11 cellular contexts compared by ENCODE assay signal in the genomic region with DNA sequence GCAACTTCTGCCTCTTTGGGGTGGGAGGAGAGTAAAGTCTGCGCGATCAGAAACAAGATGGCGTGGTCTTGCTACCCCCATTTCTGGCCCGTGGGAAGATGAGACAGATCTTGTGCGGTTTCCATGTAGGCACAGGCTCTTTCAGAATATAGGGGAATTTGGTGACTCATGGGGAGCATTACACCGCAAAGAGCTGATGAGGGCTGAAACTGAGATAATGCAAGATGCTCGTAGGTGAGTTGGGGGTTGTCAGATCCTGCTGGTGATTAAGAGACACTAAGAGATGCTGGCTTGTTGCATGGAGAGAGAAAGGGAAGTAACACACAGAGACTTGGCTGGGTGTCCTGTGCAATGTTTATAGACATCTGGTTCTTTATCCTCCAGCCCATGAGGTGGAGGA. TPM values are rescaled to one million over a fixed set of nuclear protein-coding genes. Genes with fewer than 3 reads are reported as not detected.
DNase-seq lines count a peak whose midpoint lies in the region; ATAC-seq, FAIRE-seq and TF ChIP-seq lines count a peak whose summit lies in the region.
"Had no signal": no experiment of that assay in that cellular context is flagged by ENCODE, and none has a peak within 500 bp of the region (broad histone marks: within the 10 kb centered on the region; RNA-seq: fewer than 3 reads in every experiment).

No MANE protein-coding gene starts in this region.

- peaks cover 25% of the 10 kb centered on the region for H3K4me1 ChIP-seq in ACC112 (ENCODE audit: control insufficient read depth, insufficient read depth, low read length, unreplicated experiment)

- H3K36me3 ChIP-seq in ACC112 (ENCODE audit: insufficient read depth, low read length) = peaks cover 21% of the 10 kb centered on the region

- H2AFZ ChIP-seq in ACC112 (ENCODE audit: low read length, unreplicated experiment) = no peak overlapping the region

- H3K79me2 ChIP-seq in ACC112 (ENCODE audit: control insufficient read depth, insufficient read depth, low read length, unreplicated experiment) = peaks cover 60% of the 10 kb centered on the region

- intact Hi-C loops in dorsolateral prefrontal cortex (cut with DNase I) = no loop called here

- peak; percentile 96 for DNase-seq in RCC 7860 (ENCODE audit: low spot score)
- DNase-seq in fibroblast of pulmonary artery (ENCODE audit: low read depth) = peak; percentile 51
- DNase-seq in NCI-H146 treated with DMSO at 0.1 percent for 48 hours (lab: John Stamatoyannopoulos, UW; ENCODE audit: unreplicated experiment) = no peak
- no peak for DNase-seq in dorsolateral prefrontal cortex
- no peak for DNase-seq in activated naive CD4-positive, alpha-beta T cell (lab: John Stamatoyannopoulos, UW)
- DNase-seq: activated CD4-positive, alpha-beta T cell treated with anti-CD3 and anti-CD28 coated beads for 1 hour; NCI-H2081 had no signal

- peak overlapping the region; percentile 81 for H3K4me3 ChIP-seq in ACC112 (ENCODE audit: low read depth, low read length)
- peak overlapping the region; percentile 79 for H3K4me3 ChIP-seq in fibroblast of pulmonary artery (replicated peaks; ENCODE audit: low read depth, low read length)
- H3K4me3 ChIP-seq in dorsolateral prefrontal cortex = no peak overlapping the region

- peak; percentile 96 for FAIRE-seq in RCC 7860 (lab: Jason Lieb, UNC)
- FAIRE-seq: G401.6 had no signal

- peak overlapping the region; percentile 66; the same call in 1 of the 2 replicates for H3K27ac ChIP-seq in ACC112 (ENCODE audit: low read depth, low read length)
- H3K27ac ChIP-seq in dorsolateral prefrontal cortex = no peak overlapping the region

- TF ChIP-seq CTCF in fibroblast of pulmonary artery (IDR thresholded peaks at IDR 0.05; ENCODE audit: low read length, missing control alignments) (no peak), dorsolateral prefrontal cortex (IDR thresholded peaks at IDR 0.05 in 54 of 56, conservative IDR thresholded peaks at IDR 0.05 in 2 of 56; ENCODE audit: low read depth in 1 of 56, partially characterized antibody in 56 of 56) (no peak)

- ATAC-seq in GM18858 (IDR thresholded peaks at IDR 0.05; ENCODE audit: unreplicated experiment) = peak; percentile 67
- no peak for ATAC-seq in GM21786 (IDR thresholded peaks at IDR 0.05; ENCODE audit: unreplicated experiment)

- H3K27me3 ChIP-seq in ACC112 (ENCODE audit: insufficient read depth, low read length) = no peaks in the 10 kb centered on the region
- H3K27me3 ChIP-seq in dorsolateral prefrontal cortex = peaks cover 0 to 51% (median 41%) of the 10 kb centered on the region in 45 donors

RNA-seq across cellular contexts. Expression of gene EVC, which starts 1.5 kb away (rescaled TPM):
- 10 to 100 TPM in 9 of 120 experiments, 1 to 10 TPM in 111; 2.6 to 15.7 (median 5.9) TPM for total RNA-seq in dorsolateral prefrontal cortex

RNA-seq across cellular contexts. Expression of gene EVC2, which starts 4.2 kb away (rescaled TPM):
- 1 to 10 TPM in 62 of 120 experiments, under 1 TPM in 58; 0.34 to 5.3 (median 1.1) TPM for total RNA-seq in dorsolateral prefrontal cortex

Comparison
In these comparisons a context has a peak if more than half of its experiments do, and no peak if none do; other contexts are left out.
1. H3K4me3 ChIP-seq: peak in ACC112 (single experiment) and fibroblast of pulmonary artery (single experiment); none in dorsolateral prefrontal cortex (0 of 59).
2. DNase-seq: peak in RCC 7860 (single experiment) and fibroblast of pulmonary artery (single experiment); none in NCI-H146 treated with DMSO at 0.1 percent for 48 hours (single experiment), dorsolateral prefrontal cortex (0 of 10) and activated naive CD4-positive, alpha-beta T cell (0 of 4).